Comparison of ENCODE assay signal across 13 cellular contexts in the genomic region with DNA sequence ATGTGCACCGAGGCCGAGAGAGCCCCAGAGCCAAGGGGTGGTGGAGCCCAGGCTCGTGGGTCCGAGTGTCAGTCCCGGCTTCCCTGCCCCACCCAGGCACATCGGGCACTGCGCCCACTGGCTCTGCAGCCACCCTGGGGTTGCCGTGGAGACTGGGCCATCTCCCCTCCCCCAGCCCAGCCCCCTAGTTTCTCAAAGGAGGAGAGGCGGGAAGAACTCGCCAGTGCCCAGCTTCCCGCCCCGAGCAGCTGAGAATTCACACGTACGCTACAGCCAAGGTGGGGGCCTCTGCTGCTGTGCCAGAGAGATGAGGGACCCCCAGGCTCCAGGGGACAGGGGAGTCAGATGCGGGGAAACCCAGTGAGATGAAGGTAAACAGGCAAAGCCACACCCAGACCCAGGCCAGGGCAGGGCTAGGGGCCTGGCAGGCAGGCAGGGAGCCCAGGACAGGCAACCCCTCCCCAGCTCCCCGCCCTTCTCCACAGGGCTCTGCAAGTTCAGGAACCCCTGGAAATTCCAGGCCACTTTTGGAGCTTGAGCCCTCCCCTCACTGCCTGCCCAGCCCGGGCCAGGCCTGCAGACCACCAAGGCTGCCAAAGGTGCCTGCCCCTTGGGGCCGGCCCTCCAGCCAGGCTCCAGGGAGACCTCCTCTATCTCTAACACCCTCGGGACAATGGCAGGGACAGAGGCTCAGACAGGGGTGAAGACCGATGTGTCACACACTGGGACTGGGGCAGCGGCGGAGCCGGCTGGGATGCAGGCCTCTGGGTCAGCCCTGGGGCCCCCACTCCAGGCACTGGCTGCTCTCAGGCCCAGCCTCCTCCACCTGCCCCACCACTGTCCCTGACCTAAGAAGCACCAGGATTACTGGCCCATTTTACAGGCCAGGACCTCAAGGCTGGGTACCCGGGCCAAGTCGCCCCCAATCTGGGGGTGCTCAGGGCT. TPM values are rescaled to one million over a fixed set of nuclear protein-coding genes. Genes with fewer than 3 reads are reported as not detected.
A peak's percentile ranks its signal among the peaks of the same experiment; 100 is the strongest.
DNase-seq lines count a peak whose midpoint lies in the region; ATAC-seq and TF ChIP-seq lines count a peak whose summit lies in the region.
"Had no signal": no experiment of that assay in that cellular context is flagged by ENCODE, and none has a peak within 500 bp of the region (broad histone marks: within the 10 kb centered on the region; RNA-seq: fewer than 3 reads in every experiment).

No MANE protein-coding gene starts in this region.

- CTCF ChIA-PET in Caco-2 (lab: Charles Lee), result interaction anchor here (0.7 to 10.9 kb wide), 6 partner anchors 11 to 59 kb away, joined by 3 to 188 read pairs (median 6); a partner anchor contains a TSS

- H3K4me1 ChIP-seq in Caco-2 (peaks cover 90% of the 10 kb centered on the region), Peyer's patch (peaks cover 0 to 77% (median 4%) of the 10 kb centered on the region in 4 donors), trophoblast cell (ENCODE audit: control insufficient read depth in 1 of 2, insufficient read depth in 2 of 2, low read length in 2 of 2) (peaks cover 42 to 58% of the 10 kb centered on the region in 2 experiments)

- peak overlapping the region; percentile 16 for H3K4ac ChIP-seq in trophoblast cell (ENCODE audit: low read depth, low read length)

- peaks cover 46% of the 10 kb centered on the region for H3K4me1 Mint-ChIP-seq in Caco-2 (ENCODE audit: low read depth, unreplicated experiment)

- DNase-seq in Caco-2, result peak in 1 of 2 experiments; percentile 72
- DNase-seq in Peyer's patch, result no peak
- DNase-seq in left cardiac atrium, result peak; percentile 64
- peak; percentile 53 to 65 for DNase-seq in trophoblast cell
- no peak for DNase-seq in DMS79 treated with DMSO at 0.1 percent for 48 hours (lab: John Stamatoyannopoulos, UW)
- no peak for DNase-seq in activated CD8-positive, alpha-beta memory T cell treated with anti-CD3 and anti-CD28 coated beads for 24 hours
- no peak for DNase-seq in HuH-7.5 (ENCODE audit: low spot score)
- no peak for DNase-seq in activated gamma-delta T cell (lab: John Stamatoyannopoulos, UW)
- DNase-seq: activated CD4-positive, alpha-beta T cell treated with anti-CD3 and anti-CD28 coated beads, Interleukin-2, amount 50 U/mL, for 4 hours; naive B cell; NCI-H1048; SHP77 treated with DMSO at 0.1 percent for 48 hours had no signal

- TF ChIP-seq POLR2A in Peyer's patch (IDR thresholded peaks at IDR 0.05), result no peak

- H2AFZ ChIP-seq in trophoblast cell (ENCODE audit: insufficient read depth, low read length, poor library complexity), result peak overlapping the region; percentile 32

- H3K9ac ChIP-seq in trophoblast cell (ENCODE audit: low read length), result no peak overlapping the region

- intact Hi-C loops in Caco-2 (cut with micrococcal nuclease; ENCODE audit: unreplicated experiment) (no loop called here), left cardiac atrium (cut with DNase I) (loop anchor here in 1 of 2 donors (10.0 kb wide), 1 partner anchor 176 kb away; a partner anchor contains a TSS)

- peaks cover 65% of the 10 kb centered on the region for H3K79me2 ChIP-seq in trophoblast cell (ENCODE audit: control insufficient read depth, insufficient read depth, low read length, poor library complexity)

- H3K36me3 ChIP-seq in Caco-2 (ENCODE audit: control insufficient read depth, insufficient read depth, low read length) (peaks cover 29% of the 10 kb centered on the region), Peyer's patch (no peaks in the 10 kb centered on the region), trophoblast cell (ENCODE audit: control insufficient read depth in 1 of 2, insufficient read depth in 2 of 2, low read length in 2 of 2) (peaks cover 43 to 48% of the 10 kb centered on the region in 2 experiments)

- H2BK120ac ChIP-seq in trophoblast cell (ENCODE audit: insufficient read depth, low read length, poor library complexity), result peak overlapping the region; percentile 61

- H3K18ac ChIP-seq in trophoblast cell (ENCODE audit: low read length), result peak overlapping the region; percentile 57

- peak overlapping the region; percentile 81 for H2BK12ac ChIP-seq in trophoblast cell (ENCODE audit: low read length)

- no TSS peak for BruUV-seq in Caco-2 (replicated peaks; lab: Mats Ljungman, UMichigan)

- H3K9me3 Mint-ChIP-seq in Caco-2 (ENCODE audit: unreplicated experiment), result no peaks in the 10 kb centered on the region
- H3K9me3 Mint-ChIP-seq: naive B cell had no signal

- WGBS in trophoblast cell (ENCODE audit: extremely low coverage, insufficient coverage, insufficient read length), result no CpG with 5 or more reads among the region's 25 CpGs

- peak overlapping the region in 3 of 4 donors; percentile 12 to 58 (median 39) for H3K27ac ChIP-seq in Peyer's patch
- H3K27ac ChIP-seq in trophoblast cell (ENCODE audit: low read depth, low read length), result peak overlapping the region; percentile 90

- TF ChIP-seq CTCF in Caco-2 (IDR thresholded peaks at IDR 0.05; ENCODE audit: insufficient read depth in 1 of 2, low read depth in 1 of 2, low read length in 1 of 2, severe bottlenecking in 1 of 2, unreplicated experiment in 1 of 2) (no peak), Peyer's patch (IDR thresholded peaks at IDR 0.05) (no peak)

- no peak overlapping the region for H3K23ac ChIP-seq in trophoblast cell (ENCODE audit: low read length)

- H3K4me3 ChIP-seq in Caco-2 (ENCODE audit: low read depth, low read length) (no peak overlapping the region), Peyer's patch (no peak overlapping the region), trophoblast cell (ENCODE audit: low read depth, low read length) (no peak overlapping the region)

- peak overlapping the region; percentile 69 for H4K91ac ChIP-seq in trophoblast cell (ENCODE audit: low read depth, low read length)

- H2BK5ac ChIP-seq in trophoblast cell (ENCODE audit: low read depth, low read length, poor library complexity), result peak overlapping the region; percentile 71

- no peaks in the 10 kb centered on the region for H3K27me3 Mint-ChIP-seq in Caco-2 (ENCODE audit: insufficient read depth, unreplicated experiment)
- H3K27me3 Mint-ChIP-seq: B cell, naive B cell had no signal

- H2AK5ac ChIP-seq in trophoblast cell (ENCODE audit: low read length), result peak overlapping the region; percentile 67

- no peak for ATAC-seq in left cardiac atrium

- H4K8ac ChIP-seq in trophoblast cell (ENCODE audit: low read depth, low read length), result peak overlapping the region; percentile 41

- peak overlapping the region; percentile 28 for H4K12ac ChIP-seq in trophoblast cell (ENCODE audit: low read depth, low read length)

- POLR2A ChIA-PET in Caco-2 (lab: Charles Lee), result interaction anchor here (0.5 to 1.6 kb wide), 8 partner anchors 10 to 59 kb away, joined by 3 to 10 read pairs (median 4); a partner anchor contains a TSS

- H3K27ac Mint-ChIP-seq in Caco-2 (ENCODE audit: unreplicated experiment), result peak overlapping the region; percentile 94
- H3K27ac Mint-ChIP-seq: B cell, naive B cell had no signal

- H3K14ac ChIP-seq in trophoblast cell (ENCODE audit: low read length), result peak overlapping the region; percentile 73

- H3K4me3 Mint-ChIP-seq in Caco-2 (ENCODE audit: unreplicated experiment), result peak overlapping the region; percentile 70
- H3K4me3 Mint-ChIP-seq: B cell, naive B cell had no signal

- peaks cover 19% of the 10 kb centered on the region for H3K79me1 ChIP-seq in trophoblast cell (ENCODE audit: low read length)

- H3K36me3 Mint-ChIP-seq in Caco-2 (ENCODE audit: insufficient read depth, unreplicated experiment), result peaks cover 99% of the 10 kb centered on the region
- H3K36me3 Mint-ChIP-seq: naive B cell had no signal

- peak overlapping the region; percentile 21 for H3K4me2 ChIP-seq in trophoblast cell (ENCODE audit: low read length)

- H3K9me3 ChIP-seq in Caco-2 (no peaks in the 10 kb centered on the region), Peyer's patch (no peaks in the 10 kb centered on the region), trophoblast cell (ENCODE audit: insufficient read depth, low read depth, low read length) (peaks cover 2% of the 10 kb centered on the region)

- no peaks in the 10 kb centered on the region for H3K27me3 ChIP-seq in Caco-2 (replicated peaks; ENCODE audit: control insufficient read depth, insufficient read depth, low read length)
- H3K27me3 ChIP-seq in Peyer's patch, result no peaks in the 10 kb centered on the region
- no peaks in the 10 kb centered on the region for H3K27me3 ChIP-seq in trophoblast cell (ENCODE audit: insufficient read depth, low read length)

RNA-seq across cellular contexts. Expression of a gene that starts 6.0 kb away (rescaled TPM):
- 1,050 and 1,125 TPM in 2 replicates for total RNA-seq in Caco-2 (2022)
- 100 to 1,000 TPM in 2 of 4 donors, 10 to 100 TPM in 2; 31.2 to 328 (median 87.3) TPM for total RNA-seq in Peyer's patch
- total RNA-seq in left cardiac atrium, result 100 to 1,000 TPM in 1 of 2 donors, 10 to 100 TPM in 1; 70.4 to 113 TPM
- polyA plus RNA-seq in trophoblast cell (2013), result 135 and 147 TPM in 2 replicates

RNA-seq across cellular contexts. Expression of a gene that starts 25.8 kb away (rescaled TPM):
- 4,496 and 4,723 TPM in 2 replicates for total RNA-seq in Caco-2 (2022)
- total RNA-seq in Peyer's patch, result 100 to 1,000 TPM; 507 to 769 (median 622) TPM
- 100 to 1,000 TPM; 733 to 750 TPM for total RNA-seq in left cardiac atrium
- 2,264 and 2,365 TPM in 2 replicates for polyA plus RNA-seq in trophoblast cell (2013)

RNA-seq across cellular contexts. Expression of a gene that starts 46.0 kb away (rescaled TPM):
- total RNA-seq in Caco-2 (2022) (30.7 and 36.4 TPM in 2 replicates), Peyer's patch (10 to 100 TPM in 2 of 4 donors, 1 to 10 TPM in 2; 7.2 to 33.8 (median 11.1) TPM), left cardiac atrium (10 to 100 TPM; 20.6 to 25.3 TPM)
- 15.0 and 15.1 TPM in 2 replicates for polyA plus RNA-seq in trophoblast cell (2013)

RNA-seq across cellular contexts. Expression of a gene that starts 58.3 kb away (rescaled TPM):
- total RNA-seq in Caco-2 (2022) (261 and 263 TPM in 2 replicates), Peyer's patch (100 to 1,000 TPM in 2 of 4 donors, 10 to 100 TPM in 2; 90.8 to 136 (median 99.7) TPM), left cardiac atrium (10 to 100 TPM; 57.9 to 76.9 TPM)
- 164 and 175 TPM in 2 replicates for polyA plus RNA-seq in trophoblast cell (2013)

Comparison
In these comparisons a context has a peak if more than half of its experiments do, and no peak if none do; other contexts are left out.
1. DNase-seq: peak in left cardiac atrium (single experiment) and trophoblast cell (2 of 2); none in Peyer's patch (0 of 3), DMS79 treated with DMSO at 0.1 percent for 48 hours (single experiment), activated CD8-positive, alpha-beta memory T cell treated with anti-CD3 and anti-CD28 coated beads for 24 hours (single experiment), HuH-7.5 (single experiment) and activated gamma-delta T cell (single experiment).